Comparison of ENCODE assay signal across 20 cellular contexts in the genomic region with DNA sequence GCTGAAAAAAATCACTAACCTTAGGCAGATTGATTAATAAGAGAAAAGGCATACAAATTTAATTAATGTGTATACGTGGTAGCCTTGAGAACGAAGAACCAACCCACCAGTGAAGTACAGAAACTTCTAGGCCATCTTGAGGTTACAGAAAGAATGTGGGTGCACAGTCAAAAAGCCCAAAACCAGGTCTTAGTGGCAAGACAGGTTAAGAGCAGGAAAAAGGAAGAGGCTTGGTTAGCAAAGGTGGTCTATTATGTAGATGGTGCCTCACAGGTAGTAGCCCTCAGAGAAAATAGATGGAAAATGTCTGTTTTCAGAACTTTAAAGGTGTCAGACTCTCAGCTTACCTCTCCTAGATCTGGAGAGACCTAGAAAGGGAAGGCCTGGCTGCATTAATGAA. TPM values are rescaled to one million over a fixed set of nuclear protein-coding genes. Genes with fewer than 3 reads are reported as not detected.
"Had no signal": no experiment of that assay in that cellular context is flagged by ENCODE, and none has a peak within 500 bp of the region (broad histone marks: within the 10 kb centered on the region; RNA-seq: fewer than 3 reads in every experiment).

No MANE protein-coding gene starts in this region.

- H3K4me3 ChIP-seq: transverse colon, uterus had no signal

- H3K4me3 Mint-ChIP-seq: activated naive CD4-positive, alpha-beta T cell treated with anti-CD3 and anti-CD28 coated beads, Interleukin-2, amount 50 U/mL, for 24 hours; activated T-cell treated with anti-CD3 and anti-CD28 coated beads, Interleukin-2, amount 50 U/mL, for 24 hours; dendritic cell treated with granulocyte-macrophage colony-stimulating factor and Interleukin-4, amounts not matched to agents 40 ng/mL and 50 ng/mL, for 4 days; memory B cell had no signal

- H3K27me3 ChIP-seq: transverse colon, uterus had no signal

- H3K27ac ChIP-seq: transverse colon, uterus had no signal

- H3K36me3 ChIP-seq: transverse colon, uterus had no signal

- DNase-seq: activated CD4-positive, alpha-beta T cell treated with anti-CD3 and anti-CD28 coated beads, Interleukin-2, amount 50 U/mL, for 4 hours; activated effector memory CD4-positive, alpha-beta T cell treated with Interleukin-2 at 50 U/mL for 16 hours; activated T-cell treated with anti-CD3 and anti-CD28 coated beads, Interleukin-2, amount 50 U/mL, for 24 hours; effector CD8-positive, alpha-beta T cell; foreskin fibroblast; occipital lobe; posterior cingulate gyrus; stimulated activated naive CD4-positive, alpha-beta T cell; substantia nigra; transverse colon; uterus had no signal

- H3K9me3 Mint-ChIP-seq: activated naive CD4-positive, alpha-beta T cell treated with anti-CD3 and anti-CD28 coated beads, Interleukin-2, amount 50 U/mL, for 24 hours; activated T-cell treated with anti-CD3 and anti-CD28 coated beads, Interleukin-2, amount 50 U/mL, for 24 hours; dendritic cell treated with granulocyte-macrophage colony-stimulating factor and Interleukin-4, amounts not matched to agents 40 ng/mL and 50 ng/mL, for 4 days; memory B cell had no signal

- H3K27me3 Mint-ChIP-seq: activated T-cell treated with anti-CD3 and anti-CD28 coated beads, Interleukin-2, amount 50 U/mL, for 24 hours; dendritic cell treated with granulocyte-macrophage colony-stimulating factor and Interleukin-4, amounts not matched to agents 40 ng/mL and 50 ng/mL, for 4 days had no signal

- H3K9me3 ChIP-seq: transverse colon, uterus had no signal

- H3K4me1 ChIP-seq: transverse colon, uterus had no signal

- H3K4me1 Mint-ChIP-seq: memory B cell had no signal

- H3K36me3 Mint-ChIP-seq: activated naive CD4-positive, alpha-beta T cell treated with anti-CD3 and anti-CD28 coated beads, Interleukin-2, amount 50 U/mL, for 24 hours; memory B cell had no signal

- H3K27ac Mint-ChIP-seq: activated naive CD4-positive, alpha-beta T cell treated with anti-CD3 and anti-CD28 coated beads, Interleukin-2, amount 50 U/mL, for 24 hours; activated T-cell treated with anti-CD3 and anti-CD28 coated beads, Interleukin-2, amount 50 U/mL, for 24 hours; dendritic cell treated with granulocyte-macrophage colony-stimulating factor and Interleukin-4, amounts not matched to agents 40 ng/mL and 50 ng/mL, for 4 days; memory B cell had no signal

RNA-seq across cellular contexts. Expression of gene SLC35G4, which starts 22.0 kb away (rescaled TPM):
- total RNA-seq: bronchial epithelial cell, chondrocyte, glomerular endothelial cell, liver, mononuclear cell, occipital lobe, renal cortical epithelial cell, transverse colon, uterus had no signal
